8 cellular contexts compared by ENCODE assay signal in genomic region chr13:76887070-76887563, GRCh38. TPM values are rescaled to one million over a fixed set of nuclear protein-coding genes. Genes with fewer than 3 reads are reported as not detected.
A peak's percentile ranks its signal among the peaks of the same experiment; 100 is the strongest.
DNase-seq lines count a peak whose midpoint lies in the region; ATAC-seq and TF ChIP-seq lines count a peak whose summit lies in the region.

No MANE protein-coding gene starts in this region.

- CTCF ChIA-PET in HEK293T (lab: Yijun Ruan, JAX), result interaction anchor here (0.5 to 1.1 kb wide), 5 partner anchors 10 to 591 kb away, joined by 3 to 4 read pairs (median 3); no protein-coding TSS in a partner anchor

- no peak for TF ChIP-seq CTCF in GM10266 (IDR thresholded peaks at IDR 0.05; ENCODE audit: control insufficient read depth, insufficient read depth, low read depth, missing control alignments)

- no peak for ATAC-seq in left ventricle myocardium superior
- ATAC-seq in GM21423 (IDR thresholded peaks at IDR 0.05; ENCODE audit: unreplicated experiment), result no peak

- H3K36me3 Mint-ChIP-seq in activated T-helper 2 cell treated with anti-CD3 and anti-CD28 coated beads, Interferon-gamma antibody, Interleukin-2, Interleukin-4, amounts not matched to agents 10 μg/mL and 5 μg/mL and 100 μg/mL, durations not matched to agents 14 hours and 24 hours and 36 hours (ENCODE audit: low read depth), result no peaks in the 10 kb centered on the region

- POLR2A ChIA-PET in HEK293T (lab: Yijun Ruan, JAX), result interaction anchor here (1.0 to 1.8 kb wide), 3 partner anchors 9 to 222 kb away, joined by 3 to 5 read pairs (median 4); no protein-coding TSS in a partner anchor

- DNase-seq in HEK293T (ENCODE audit: extremely low spot score) (peak; percentile 42), left ventricle myocardium superior (peak; percentile 35), skeletal muscle cell (ENCODE audit: low read depth) (no peak), globus pallidus (ENCODE audit: low spot score) (no peak), NCI-H1694 (lab: John Stamatoyannopoulos, UW) (no peak), GM10266 (ENCODE audit: extremely low spot score) (no peak)
- DNase-seq in activated T-helper 2 cell treated with anti-CD3 and anti-CD28 coated beads, Interferon-gamma antibody, Interleukin-2, Interleukin-4, amounts not matched to agents 10 μg/mL and 5 μg/mL and 100 μg/mL, durations not matched to agents 14 hours and 24 hours and 36 hours (ENCODE audit: low spot score), result no peak

- intact Hi-C loops in activated T-helper 2 cell treated with anti-CD3 and anti-CD28 coated beads, Interferon-gamma antibody, Interleukin-2, Interleukin-4, amounts not matched to agents 10 μg/mL and 5 μg/mL and 100 μg/mL, durations not matched to agents 14 hours and 24 hours and 36 hours (cut with micrococcal nuclease), result loop anchor here (5.0 to 10.0 kb wide), 6 partner anchors 105 to 1560 kb away; partner anchors contain the start of genes CLN5, MYCBP2, SLAIN1 and TBC1D4
- intact Hi-C loops in left ventricle myocardium superior (cut with micrococcal nuclease), result no loop called here

- H3K9me3 Mint-ChIP-seq in activated T-helper 2 cell treated with anti-CD3 and anti-CD28 coated beads, Interferon-gamma antibody, Interleukin-2, Interleukin-4, amounts not matched to agents 10 μg/mL and 5 μg/mL and 100 μg/mL, durations not matched to agents 14 hours and 24 hours and 36 hours, result no peaks in the 10 kb centered on the region

- peak overlapping the region; percentile 70 for H3K4me3 ChIP-seq in skeletal muscle cell (ENCODE audit: low read depth, low read length)

- H3K4me1 Mint-ChIP-seq in activated T-helper 2 cell treated with anti-CD3 and anti-CD28 coated beads, Interferon-gamma antibody, Interleukin-2, Interleukin-4, amounts not matched to agents 10 μg/mL and 5 μg/mL and 100 μg/mL, durations not matched to agents 14 hours and 24 hours and 36 hours (ENCODE audit: low read depth), result peaks cover 32% of the 10 kb centered on the region

- H3K27ac Mint-ChIP-seq in activated T-helper 2 cell treated with anti-CD3 and anti-CD28 coated beads, Interferon-gamma antibody, Interleukin-2, Interleukin-4, amounts not matched to agents 10 μg/mL and 5 μg/mL and 100 μg/mL, durations not matched to agents 14 hours and 24 hours and 36 hours, result peak overlapping the region; percentile 44

- peaks cover 31% of the 10 kb centered on the region for H3K27me3 Mint-ChIP-seq in activated T-helper 2 cell treated with anti-CD3 and anti-CD28 coated beads, Interferon-gamma antibody, Interleukin-2, Interleukin-4, amounts not matched to agents 10 μg/mL and 5 μg/mL and 100 μg/mL, durations not matched to agents 14 hours and 24 hours and 36 hours (ENCODE audit: low read depth)

- peak overlapping the region; percentile 83 for H3K4me3 Mint-ChIP-seq in activated T-helper 2 cell treated with anti-CD3 and anti-CD28 coated beads, Interferon-gamma antibody, Interleukin-2, Interleukin-4, amounts not matched to agents 10 μg/mL and 5 μg/mL and 100 μg/mL, durations not matched to agents 14 hours and 24 hours and 36 hours (ENCODE audit: low read depth)

TF ChIP-seq in HEK293T, 16 proteins besides CTCF, POLR2A, EP300 and RAD21:
- TF ChIP-seq ARNT (IDR thresholded peaks at IDR 0.05) (no peak), LEF1 (IDR thresholded peaks at IDR 0.05; ENCODE audit: borderline replicate concordance) (no peak), FOXK2 (IDR thresholded peaks at IDR 0.05) (no peak), CTBP1 (IDR thresholded peaks at IDR 0.05; ENCODE audit: borderline replicate concordance) (no peak), SP1 (IDR thresholded peaks at IDR 0.05) (no peak), ZNF384 (IDR thresholded peaks at IDR 0.05) (no peak), HDGF (IDR thresholded peaks at IDR 0.05; ENCODE audit: borderline replicate concordance) (no peak), TARDBP (IDR thresholded peaks at IDR 0.05) (no peak), L3MBTL2 (conservative IDR thresholded peaks at IDR 0.05) (peak; percentile 81)

RNA-seq across cellular contexts. Expression of gene KCTD12, which starts 0.9 kb away (rescaled TPM):
- total RNA-seq in activated T-helper 2 cell treated with anti-CD3 and anti-CD28 coated beads, Interferon-gamma antibody, Interleukin-2, Interleukin-4, amounts not matched to agents 10 μg/mL and 5 μg/mL and 100 μg/mL, durations not matched to agents 14 hours and 24 hours and 36 hours, result 12.7 and 13.2 TPM in 2 replicates
- 39.6 TPM for total RNA-seq in left ventricle myocardium superior

Comparison
In these comparisons a context has a peak if more than half of its experiments do, and no peak if none do; other contexts are left out.
1. DNase-seq: peak in HEK293T (single experiment) and left ventricle myocardium superior (single experiment); none in activated T-helper 2 cell treated with anti-CD3 and anti-CD28 coated beads, Interferon-gamma antibody, Interleukin-2, Interleukin-4, amounts not matched to agents 10 μg/mL and 5 μg/mL and 100 μg/mL, durations not matched to agents 14 hours and 24 hours and 36 hours (single experiment), skeletal muscle cell (single experiment), globus pallidus (single experiment), NCI-H1694 (single experiment) and GM10266 (single experiment).